Comparison of ENCODE assay signal across 8 cellular contexts in the genomic region with DNA sequence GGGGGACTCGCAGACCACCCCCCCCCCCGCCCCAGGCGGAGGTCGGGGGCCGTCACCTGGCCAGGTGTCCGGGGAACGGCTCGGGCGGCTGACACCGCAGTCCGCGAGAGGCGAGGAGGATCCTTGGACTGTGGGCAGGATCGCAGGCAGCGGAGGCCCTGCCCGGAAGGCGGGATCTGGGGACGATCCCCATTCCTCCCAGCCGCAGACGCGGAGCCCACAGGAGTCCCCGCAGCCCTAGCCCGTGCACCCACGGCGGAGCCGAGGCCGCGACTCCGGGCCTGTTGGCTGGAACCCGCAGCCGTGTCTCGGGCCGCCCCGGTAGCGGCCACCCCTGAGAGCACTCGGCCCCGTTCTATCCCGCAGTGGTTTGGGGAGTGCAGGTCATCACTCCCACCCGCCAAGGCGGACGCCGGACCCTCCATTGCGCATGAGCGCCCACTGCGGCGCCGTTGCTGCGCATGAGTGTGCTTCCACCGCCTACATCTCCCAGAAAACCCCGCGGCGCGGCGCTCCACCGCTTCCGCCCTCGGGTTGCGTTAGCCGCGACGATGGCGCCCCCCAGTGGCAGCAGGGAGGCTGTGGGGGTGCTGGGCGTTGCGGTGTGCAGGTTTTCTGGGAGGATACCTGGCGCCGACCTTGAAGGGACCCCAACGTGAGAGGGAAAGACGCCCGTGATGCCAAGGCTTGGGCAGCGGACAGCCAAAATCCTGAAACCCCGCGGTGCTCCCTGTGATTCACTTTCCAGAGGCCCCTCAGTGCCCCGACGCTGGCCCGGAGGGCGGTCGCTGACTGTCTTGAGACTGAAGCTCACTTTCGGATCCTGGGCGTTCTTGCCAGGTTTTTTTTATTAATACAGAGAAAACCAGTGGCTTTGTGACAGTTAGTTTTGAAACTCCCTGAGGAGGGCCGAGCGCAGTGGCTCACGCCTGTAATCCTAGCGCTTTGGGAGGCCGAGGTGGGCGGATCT. TPM values are rescaled to one million over a fixed set of nuclear protein-coding genes. Genes with fewer than 3 reads are reported as not detected.
A peak's percentile ranks its signal among the peaks of the same experiment; 100 is the strongest.
DNase-seq lines count a peak whose midpoint lies in the region; ATAC-seq and TF ChIP-seq lines count a peak whose summit lies in the region.

No MANE protein-coding gene starts in this region.

- H3K27ac ChIP-seq in HEK293 (ENCODE audit: extremely low read depth, low read depth, low read length) (peak overlapping the region; percentile 39; the same call in 1 of the 2 replicates), aorta (ENCODE audit: low read depth in 1 of 2, low read length in 2 of 2) (peak overlapping the region; percentile 60 to 81)

- WGBS in aorta, 2 donors, result 2% methylated on average over 82 to 85 of the region's 85 CpGs

- H3K4me3 ChIP-seq in HEK293 (ENCODE audit: low read depth, low read length) (peak overlapping the region; percentile 97), astrocyte of the spinal cord (ENCODE audit: low read depth, low read length) (peak overlapping the region; percentile 63), aorta (ENCODE audit: low read length in 2 of 2) (peak overlapping the region; percentile 67 to 91)

- CTCF ChIA-PET in HEK293 (lab: Yijun Ruan, JAX), result interaction anchor here (0.7 to 1.7 kb wide), 5 partner anchors 31 to 374 kb away, joined by 3 to 7 read pairs (median 4); no protein-coding TSS in a partner anchor

- H3K36me3 ChIP-seq in HEK293 (ENCODE audit: control insufficient read depth in 2 of 2, insufficient read depth in 1 of 2, low read length in 2 of 2) (no peaks in the 10 kb centered on the region), aorta (ENCODE audit: control insufficient read depth in 1 of 2, insufficient read depth in 2 of 2, low read length in 1 of 2) (no peaks in the 10 kb centered on the region)

- TF ChIP-seq CTCF in HEK293 (tag by site-specific recombination; IDR thresholded peaks at IDR 0.05) (peak; percentile 99), astrocyte of the spinal cord (IDR thresholded peaks at IDR 0.05; ENCODE audit: low read depth, low read length) (peak; percentile 89)

- intact Hi-C loops in aorta (cut with DNase I), result loop anchor here (1.0 to 10.0 kb wide), 5 partner anchors 132 to 1050 kb away; a partner anchor contains a TSS

- POLR2A ChIA-PET in HEK293 (lab: Yijun Ruan, JAX), result interaction anchor here (0.7 to 0.8 kb wide), 3 partner anchors 109 to 1339 kb away, joined by 3 to 4 read pairs (median 3); a partner anchor contains a TSS

- in situ Hi-C loops in astrocyte of the spinal cord (cut with HindIII; ENCODE audit: low sequenced_read_pairs), result no loop called here

- H3K4me1 ChIP-seq in HEK293 (ENCODE audit: control insufficient read depth, insufficient read depth, low read length), result no peaks in the 10 kb centered on the region
- H3K4me1 ChIP-seq in aorta (ENCODE audit: control insufficient read depth in 1 of 2, insufficient read depth in 2 of 2, low read length in 2 of 2), result peaks cover 0 to 3% of the 10 kb centered on the region in 2 donors

- no peaks in the 10 kb centered on the region for H3K27me3 ChIP-seq in aorta (ENCODE audit: control insufficient read depth in 1 of 2, insufficient read depth in 2 of 2, low read length in 1 of 2)

- peak; percentile 87 for DNase-seq in GM04504 (ENCODE audit: low read depth)
- peak; percentile 91 to 97 (median 95) for DNase-seq in NCI-H1417 (lab: John Stamatoyannopoulos, UW)
- DNase-seq in T-helper 9 cell, result peak; percentile 99
- DNase-seq in astrocyte of the spinal cord (ENCODE audit: low read depth, low spot score), result peak; percentile 94
- peak; percentile 68 to 89 for DNase-seq in hippocampal formation (lab: John Stamatoyannopoulos, UW)
- DNase-seq in renal cortical epithelial cell (ENCODE audit: low read depth), result peak; percentile 74
- DNase-seq in aorta, result peak; percentile 98 to 100

- no peaks in the 10 kb centered on the region; the same call in 1 of the 2 replicates for H3K9me3 ChIP-seq in HEK293 (ENCODE audit: control insufficient read depth, insufficient read depth, low read depth, low read length)
- H3K9me3 ChIP-seq in aorta (ENCODE audit: control insufficient read depth, low read length), result no peaks in the 10 kb centered on the region

- ATAC-seq in aorta (ENCODE audit: low FRiP score), result peak; percentile 97

TF ChIP-seq in HEK293, 187 proteins besides CTCF, POLR2A, EP300 and RAD21 (continues in another document):
- no peak for TF ChIP-seq IKZF3 (tag by site-specific recombination; IDR thresholded peaks at IDR 0.05)
- TF ChIP-seq, protein P1, sequence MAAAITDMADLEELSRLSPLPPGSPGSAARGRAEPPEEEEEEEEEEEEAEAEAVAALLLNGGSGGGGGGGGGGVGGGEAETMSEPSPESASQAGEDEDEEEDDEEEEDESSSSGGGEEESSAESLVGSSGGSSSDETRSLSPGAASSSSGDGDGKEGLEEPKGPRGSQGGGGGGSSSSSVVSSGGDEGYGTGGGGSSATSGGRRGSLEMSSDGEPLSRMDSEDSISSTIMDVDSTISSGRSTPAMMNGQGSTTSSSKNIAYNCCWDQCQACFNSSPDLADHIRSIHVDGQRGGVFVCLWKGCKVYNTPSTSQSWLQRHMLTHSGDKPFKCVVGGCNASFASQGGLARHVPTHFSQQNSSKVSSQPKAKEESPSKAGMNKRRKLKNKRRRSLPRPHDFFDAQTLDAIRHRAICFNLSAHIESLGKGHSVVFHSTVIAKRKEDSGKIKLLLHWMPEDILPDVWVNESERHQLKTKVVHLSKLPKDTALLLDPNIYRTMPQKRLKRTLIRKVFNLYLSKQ (tag by site-specific recombination; IDR thresholded peaks at IDR 0.05; ENCODE audit: borderline replicate concordance), result no peak
- no peak for TF ChIP-seq ZNF48 (tag by site-specific recombination; IDR thresholded peaks at IDR 0.05)
- TF ChIP-seq ZXDB (tag by site-specific recombination; IDR thresholded peaks at IDR 0.05), result peak; percentile 51
- TF ChIP-seq ZNF600 (tag by site-specific recombination; IDR thresholded peaks at IDR 0.05), result peak; percentile 63
- peak; percentile 85; the same call in 1 of the 2 replicates for TF ChIP-seq HOXC10 (CRISPR knock-in tag; IDR thresholded peaks at IDR 0.05)
- no peak for TF ChIP-seq ZNF221 (tag by site-specific recombination; IDR thresholded peaks at IDR 0.05; ENCODE audit: borderline replicate concordance)
- peak; percentile 77; the same call in 1 of the 2 replicates for TF ChIP-seq ZNF561 (tag by site-specific recombination; IDR thresholded peaks at IDR 0.05; ENCODE audit: borderline replicate concordance)
- TF ChIP-seq, protein P2, sequence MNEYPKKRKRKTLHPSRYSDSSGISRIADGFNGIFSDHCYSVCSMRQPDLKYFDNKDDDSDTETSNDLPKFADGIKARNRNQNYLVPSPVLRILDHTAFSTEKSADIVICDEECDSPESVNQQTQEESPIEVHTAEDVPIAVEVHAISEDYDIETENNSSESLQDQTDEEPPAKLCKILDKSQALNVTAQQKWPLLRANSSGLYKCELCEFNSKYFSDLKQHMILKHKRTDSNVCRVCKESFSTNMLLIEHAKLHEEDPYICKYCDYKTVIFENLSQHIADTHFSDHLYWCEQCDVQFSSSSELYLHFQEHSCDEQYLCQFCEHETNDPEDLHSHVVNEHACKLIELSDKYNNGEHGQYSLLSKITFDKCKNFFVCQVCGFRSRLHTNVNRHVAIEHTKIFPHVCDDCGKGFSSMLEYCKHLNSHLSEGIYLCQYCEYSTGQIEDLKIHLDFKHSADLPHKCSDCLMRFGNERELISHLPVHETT (tag by site-specific recombination; IDR thresholded peaks at IDR 0.05), result no peak
- peak; percentile 46; the same call in 1 of the 2 replicates for TF ChIP-seq ZSCAN30 (tag by site-specific recombination; IDR thresholded peaks at IDR 0.05)
- TF ChIP-seq, protein P3, sequence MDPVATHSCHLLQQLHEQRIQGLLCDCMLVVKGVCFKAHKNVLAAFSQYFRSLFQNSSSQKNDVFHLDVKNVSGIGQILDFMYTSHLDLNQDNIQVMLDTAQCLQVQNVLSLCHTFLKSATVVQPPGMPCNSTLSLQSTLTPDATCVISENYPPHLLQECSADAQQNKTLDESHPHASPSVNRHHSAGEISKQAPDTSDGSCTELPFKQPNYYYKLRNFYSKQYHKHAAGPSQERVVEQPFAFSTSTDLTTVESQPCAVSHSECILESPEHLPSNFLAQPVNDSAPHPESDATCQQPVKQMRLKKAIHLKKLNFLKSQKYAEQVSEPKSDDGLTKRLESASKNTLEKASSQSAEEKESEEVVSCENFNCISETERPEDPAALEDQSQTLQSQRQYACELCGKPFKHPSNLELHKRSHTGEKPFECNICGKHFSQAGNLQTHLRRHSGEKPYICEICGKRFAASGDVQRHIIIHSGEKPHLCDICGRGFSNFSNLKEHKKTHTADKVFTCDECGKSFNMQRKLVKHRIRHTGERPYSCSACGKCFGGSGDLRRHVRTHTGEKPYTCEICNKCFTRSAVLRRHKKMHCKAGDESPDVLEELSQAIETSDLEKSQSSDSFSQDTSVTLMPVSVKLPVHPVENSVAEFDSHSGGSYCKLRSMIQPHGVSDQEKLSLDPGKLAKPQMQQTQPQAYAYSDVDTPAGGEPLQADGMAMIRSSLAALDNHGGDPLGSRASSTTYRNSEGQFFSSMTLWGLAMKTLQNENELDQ (tag by site-specific recombination; IDR thresholded peaks at IDR 0.05; ENCODE audit: low read depth), result no peak

RNA-seq across cellular contexts. Expression of a gene that starts 4.4 kb away (rescaled TPM):
- total RNA-seq in renal cortical epithelial cell, result 13.0 and 21.8 TPM in 2 replicates
- 10 to 100 TPM in 1 of 2 donors, 1 to 10 TPM in 1; 9.4 to 10.6 TPM for total RNA-seq in aorta
- polyA plus RNA-seq in aorta, result 1 to 10 TPM; 4.1 to 5.5 TPM

RNA-seq across cellular contexts. Expression of a gene that starts 27.9 kb away (rescaled TPM):
- total RNA-seq in renal cortical epithelial cell (15.9 and 22.6 TPM in 2 replicates), aorta (10 to 100 TPM; 25.5 to 26.0 TPM)
- polyA plus RNA-seq in aorta, result 10 to 100 TPM in 1 of 2 donors, 1 to 10 TPM in 1; 4.1 to 14.6 TPM

RNA-seq across cellular contexts. Expression of a gene that starts 56.9 kb away (rescaled TPM):
- 28.8 and 52.4 TPM in 2 replicates for total RNA-seq in renal cortical epithelial cell
- 10 to 100 TPM; 58.6 to 62.7 TPM for total RNA-seq in aorta
- 100 to 1,000 TPM in 1 of 2 donors, 10 to 100 TPM in 1; 24.0 to 104 TPM for polyA plus RNA-seq in aorta

Comparison
In these comparisons a context has a peak if more than half of its experiments do, and no peak if none do; other contexts are left out.
1. Peak in every context shown above with its lines: DNase-seq, ATAC-seq, H3K4me3 ChIP-seq and H3K27ac ChIP-seq.